ENCODE assay signal across 5 cellular contexts in genomic region chr1:29447368-29447767, GRCh38.
"Had no signal": no experiment of that assay in that cellular context is flagged by ENCODE, and none has a peak within 500 bp of the region (broad histone marks: within the 10 kb centered on the region; RNA-seq: fewer than 3 reads in every experiment).

No MANE protein-coding gene starts in this region.

- H3K27ac ChIP-seq: HL-60 had no signal

- H3K4me3 ChIP-seq: K562 had no signal

- DNase-seq: IMR-90, KBM-7 had no signal

- ATAC-seq: HepG2, K562 had no signal
